25 cellular contexts compared by ENCODE assay signal in genomic region chr2:122081743-122082142, GRCh38.
DNase-seq lines count a peak whose midpoint lies in the region; ATAC-seq, FAIRE-seq and TF ChIP-seq lines count a peak whose summit lies in the region.
"Had no signal": no experiment of that assay in that cellular context is flagged by ENCODE, and none has a peak within 500 bp of the region (broad histone marks: within the 10 kb centered on the region; RNA-seq: fewer than 3 reads in every experiment).

No MANE protein-coding gene starts in this region.

- no peak for FAIRE-seq in H54 (lab: Jason Lieb, UNC)
- FAIRE-seq: astrocyte, endothelial cell of umbilical vein had no signal

- ATAC-seq in lower lobe of right lung, result peak; percentile 83 to 87
- ATAC-seq: activated CD4-positive, alpha-beta T cell treated with anti-CD3 and anti-CD28 coated beads for 36 hours had no signal

- H3K27ac ChIP-seq in lower lobe of right lung, result no peak overlapping the region
- H3K27ac ChIP-seq: dorsolateral prefrontal cortex, Peyer's patch, SJCRH30, tibial artery had no signal

- no peaks in the 10 kb centered on the region for H3K27me3 Mint-ChIP-seq in activated CD4-positive, alpha-beta T cell treated with anti-CD3 and anti-CD28 coated beads, Interleukin-2, amount 10 ng/mL, durations not matched to agents 24 days and 14 days
- H3K27me3 Mint-ChIP-seq: activated CD4-positive, alpha-beta T cell treated with anti-CD3 and anti-CD28 coated beads for 36 hours; activated naive CD8-positive, alpha-beta T cell; CD8-positive, alpha-beta memory T cell; stimulated activated naive CD8-positive, alpha-beta T cell treated with anti-CD3 and anti-CD28 coated beads, Interleukin-15, Interleukin-2, amounts not matched to agents 100 ng/mL and 50 ng/mL, for 24 hours had no signal

- no peaks in the 10 kb centered on the region for H3K9me3 Mint-ChIP-seq in activated CD4-positive, alpha-beta T cell treated with anti-CD3 and anti-CD28 coated beads, Interleukin-2, amount 10 ng/mL, durations not matched to agents 24 days and 14 days
- H3K9me3 Mint-ChIP-seq: activated T-helper 1 cell treated with anti-CD3 and anti-CD28 coated beads, Interleukin-12 subunit alpha, Interleukin-12 subunit beta, Interleukin-2, Interleukin-4 antibody, amounts not matched to agents 30 ng/mL and 10 ng/mL and 1 ng/mL, durations not matched to agents 14 hours and 24 hours and 36 hours; stimulated activated naive CD8-positive, alpha-beta T cell treated with anti-CD3 and anti-CD28 coated beads, Interleukin-15, Interleukin-2, amounts not matched to agents 100 ng/mL and 50 ng/mL, for 24 hours; T-helper 1 cell treated with Interleukin-12 subunit alpha and Interleukin-12 subunit beta and Interleukin-4 antibody, amounts not matched to agents 30 μg/mL and 1 μg/mL, for 36 hours had no signal

- no peak overlapping the region for H3K4me3 Mint-ChIP-seq in activated CD4-positive, alpha-beta T cell treated with anti-CD3 and anti-CD28 coated beads, Interleukin-2, amount 10 ng/mL, durations not matched to agents 24 days and 14 days
- H3K4me3 Mint-ChIP-seq: activated CD4-positive, alpha-beta T cell treated with anti-CD3 and anti-CD28 coated beads for 36 hours; activated naive CD8-positive, alpha-beta T cell; activated T-helper 1 cell treated with anti-CD3 and anti-CD28 coated beads, Interleukin-12 subunit alpha, Interleukin-12 subunit beta, Interleukin-2, Interleukin-4 antibody, amounts not matched to agents 30 ng/mL and 10 ng/mL and 1 ng/mL, durations not matched to agents 14 hours and 24 hours and 36 hours; CD8-positive, alpha-beta memory T cell; stimulated activated naive CD8-positive, alpha-beta T cell treated with anti-CD3 and anti-CD28 coated beads, Interleukin-15, Interleukin-2, amounts not matched to agents 100 ng/mL and 50 ng/mL, for 24 hours; T-helper 1 cell treated with Interleukin-12 subunit alpha and Interleukin-12 subunit beta and Interleukin-4 antibody, amounts not matched to agents 30 μg/mL and 1 μg/mL, for 36 hours had no signal

- no peak overlapping the region for H3K27ac Mint-ChIP-seq in activated CD4-positive, alpha-beta T cell treated with anti-CD3 and anti-CD28 coated beads, Interleukin-2, amount 10 ng/mL, durations not matched to agents 24 days and 14 days
- H3K27ac Mint-ChIP-seq: activated CD4-positive, alpha-beta T cell treated with anti-CD3 and anti-CD28 coated beads for 36 hours; activated naive CD8-positive, alpha-beta T cell; activated T-helper 1 cell treated with anti-CD3 and anti-CD28 coated beads, Interleukin-12 subunit alpha, Interleukin-12 subunit beta, Interleukin-2, Interleukin-4 antibody, amounts not matched to agents 30 ng/mL and 10 ng/mL and 1 ng/mL, durations not matched to agents 14 hours and 24 hours and 36 hours; CD8-positive, alpha-beta memory T cell; stimulated activated naive CD8-positive, alpha-beta T cell treated with anti-CD3 and anti-CD28 coated beads, Interleukin-15, Interleukin-2, amounts not matched to agents 100 ng/mL and 50 ng/mL, for 24 hours; T-helper 1 cell treated with Interleukin-12 subunit alpha and Interleukin-12 subunit beta and Interleukin-4 antibody, amounts not matched to agents 30 μg/mL and 1 μg/mL, for 36 hours had no signal

- H3K27me3 ChIP-seq in lower lobe of right lung (ENCODE audit: low read depth), result no peaks in the 10 kb centered on the region
- H3K27me3 ChIP-seq: dorsolateral prefrontal cortex, Peyer's patch, SJCRH30, tibial artery had no signal

- no peak overlapping the region for H3K4me3 ChIP-seq in lower lobe of right lung
- H3K4me3 ChIP-seq: dorsolateral prefrontal cortex, Peyer's patch, SJCRH30, tibial artery had no signal

- no peaks in the 10 kb centered on the region for H3K4me1 ChIP-seq in lower lobe of right lung
- H3K4me1 ChIP-seq: Peyer's patch, SJCRH30, tibial artery had no signal

- DNase-seq in DMS53 treated with DMSO at 0.1 percent for 48 hours (lab: John Stamatoyannopoulos, UW; ENCODE audit: unreplicated experiment) (peak; percentile 87), NCI-H128 (lab: John Stamatoyannopoulos, UW; ENCODE audit: unreplicated experiment) (peak; percentile 48), NCI-H510A (lab: John Stamatoyannopoulos, UW) (peak; percentile 80), lower lobe of right lung (no peak), H54 (ENCODE audit: insufficient read length, low spot score) (no peak), retina (no peak)
- DNase-seq in activated CD4-positive, alpha-beta T cell treated with anti-CD3 and anti-CD28 coated beads, Interleukin-2, amount 10 ng/mL, durations not matched to agents 24 days and 14 days, result no peak
- DNase-seq in stimulated activated CD4-positive, alpha-beta T cell treated with anti-CD3 and anti-CD28 coated beads, Interleukin-4, amount 100 ng/mL, for 24 hours, result no peak
- DNase-seq: activated CD4-positive, alpha-beta T cell treated with anti-CD3 and anti-CD28 coated beads for 36 hours; CD8-positive, alpha-beta memory T cell; central memory CD4-positive, alpha-beta T cell; dorsolateral prefrontal cortex; head of caudate nucleus; mesenchymal stem cell; occipital lobe; Peyer's patch; SJCRH30; stimulated activated CD4-positive, alpha-beta T cell treated with anti-CD3 and anti-CD28 coated beads, Interleukin-4, amount 100 ng/mL, for 1 hour; tibial artery had no signal

- H3K36me3 ChIP-seq in lower lobe of right lung, result no peaks in the 10 kb centered on the region
- H3K36me3 ChIP-seq: Peyer's patch, SJCRH30, tibial artery had no signal

- H3K4me1 Mint-ChIP-seq in activated CD4-positive, alpha-beta T cell treated with anti-CD3 and anti-CD28 coated beads, Interleukin-2, amount 10 ng/mL, durations not matched to agents 24 days and 14 days, result no peaks in the 10 kb centered on the region
- H3K4me1 Mint-ChIP-seq: activated CD4-positive, alpha-beta T cell treated with anti-CD3 and anti-CD28 coated beads for 36 hours; CD8-positive, alpha-beta memory T cell had no signal

- intact Hi-C loops in lower lobe of right lung (cut with DNase I), result no loop called here
- intact Hi-C loops in activated CD4-positive, alpha-beta T cell treated with anti-CD3 and anti-CD28 coated beads, Interleukin-2, amount 10 ng/mL, durations not matched to agents 24 days and 14 days (cut with micrococcal nuclease), result no loop called here

- no peaks in the 10 kb centered on the region for H3K36me3 Mint-ChIP-seq in activated CD4-positive, alpha-beta T cell treated with anti-CD3 and anti-CD28 coated beads, Interleukin-2, amount 10 ng/mL, durations not matched to agents 24 days and 14 days (ENCODE audit: low read depth)
- H3K36me3 Mint-ChIP-seq: activated naive CD8-positive, alpha-beta T cell; CD8-positive, alpha-beta memory T cell had no signal

- no peaks in the 10 kb centered on the region for H3K9me3 ChIP-seq in lower lobe of right lung
- H3K9me3 ChIP-seq: Peyer's patch, SJCRH30, tibial artery had no signal

- TF ChIP-seq CTCF in lower lobe of right lung (IDR thresholded peaks at IDR 0.05), result no peak

- TF ChIP-seq POLR2A in H54 (IDR thresholded peaks at IDR 0.05; ENCODE audit: low read depth, low read length), result no peak

Comparison
In these comparisons a context has a peak if more than half of its experiments do, and no peak if none do; other contexts are left out.
1. DNase-seq: peak in DMS53 treated with DMSO at 0.1 percent for 48 hours (single experiment), NCI-H128 (single experiment) and NCI-H510A (single experiment); none in lower lobe of right lung (single experiment), H54 (single experiment), activated CD4-positive, alpha-beta T cell treated with anti-CD3 and anti-CD28 coated beads, Interleukin-2, amount 10 ng/mL, durations not matched to agents 24 days and 14 days (single experiment), stimulated activated CD4-positive, alpha-beta T cell treated with anti-CD3 and anti-CD28 coated beads, Interleukin-4, amount 100 ng/mL, for 24 hours (single experiment) and retina (single experiment).